ENCODE assay signal across 18 cellular contexts in genomic region chr6:22064558-22064957, GRCh38.
A peak's percentile ranks its signal among the peaks of the same experiment; 100 is the strongest.
DNase-seq lines count a peak whose midpoint lies in the region; ATAC-seq and TF ChIP-seq lines count a peak whose summit lies in the region.
"Had no signal": no experiment of that assay in that cellular context is flagged by ENCODE, and none has a peak within 500 bp of the region (broad histone marks: within the 10 kb centered on the region; RNA-seq: fewer than 3 reads in every experiment).

No MANE protein-coding gene starts in this region.

- H3K27me3 Mint-ChIP-seq in activated T-helper 2 cell treated with anti-CD3 and anti-CD28 coated beads, Interferon-gamma antibody, Interleukin-2, Interleukin-4, amounts not matched to agents 10 μg/mL and 5 μg/mL and 100 μg/mL, durations not matched to agents 14 hours and 24 hours and 36 hours (ENCODE audit: low read depth) = no peaks in the 10 kb centered on the region
- H3K27me3 Mint-ChIP-seq in immature natural killer cell (ENCODE audit: low read depth in 3 of 3) (peaks cover 4 to 7% (median 6%) of the 10 kb centered on the region in 3 donors), osteocyte (ENCODE audit: unreplicated experiment) (no peaks in the 10 kb centered on the region)

- no peak overlapping the region for H3K4me3 Mint-ChIP-seq in activated T-helper 2 cell treated with anti-CD3 and anti-CD28 coated beads, Interferon-gamma antibody, Interleukin-2, Interleukin-4, amounts not matched to agents 10 μg/mL and 5 μg/mL and 100 μg/mL, durations not matched to agents 14 hours and 24 hours and 36 hours (ENCODE audit: low read depth)
- no peak overlapping the region for H3K4me3 Mint-ChIP-seq in immature natural killer cell
- H3K4me3 Mint-ChIP-seq in osteocyte (ENCODE audit: unreplicated experiment) = no peak overlapping the region
- H3K4me3 Mint-ChIP-seq: B cell; CD4-positive, alpha-beta memory T cell; HFFc6 had no signal

- peak; percentile 20 for ATAC-seq in GM18502 (IDR thresholded peaks at IDR 0.05; ENCODE audit: poor library complexity, unreplicated experiment)
- peak; percentile 24 for ATAC-seq in GM19035 (IDR thresholded peaks at IDR 0.05; ENCODE audit: unreplicated experiment)
- peak; percentile 32 for ATAC-seq in HG02973 (IDR thresholded peaks at IDR 0.05; ENCODE audit: unreplicated experiment)
- ATAC-seq: K562, SK-N-SH treated with all-trans-retinoic acid at 6 μM for 48 hours had no signal

- peaks cover 15% of the 10 kb centered on the region for H3K36me3 Mint-ChIP-seq in activated T-helper 2 cell treated with anti-CD3 and anti-CD28 coated beads, Interferon-gamma antibody, Interleukin-2, Interleukin-4, amounts not matched to agents 10 μg/mL and 5 μg/mL and 100 μg/mL, durations not matched to agents 14 hours and 24 hours and 36 hours (ENCODE audit: low read depth)
- H3K36me3 Mint-ChIP-seq in immature natural killer cell = no peaks in the 10 kb centered on the region
- no peaks in the 10 kb centered on the region for H3K36me3 Mint-ChIP-seq in osteocyte (ENCODE audit: unreplicated experiment)
- H3K36me3 Mint-ChIP-seq: CD4-positive, alpha-beta memory T cell had no signal

- no peak for TF ChIP-seq CTCF in osteocyte (IDR thresholded peaks at IDR 0.05)

- intact Hi-C loops in activated T-helper 2 cell treated with anti-CD3 and anti-CD28 coated beads, Interferon-gamma antibody, Interleukin-2, Interleukin-4, amounts not matched to agents 10 μg/mL and 5 μg/mL and 100 μg/mL, durations not matched to agents 14 hours and 24 hours and 36 hours (cut with micrococcal nuclease) = loop anchor here (1.0 to 10.0 kb wide), 7 partner anchors 27 to 1860 kb away; no protein-coding TSS in a partner anchor

- H3K4me1 Mint-ChIP-seq in activated T-helper 2 cell treated with anti-CD3 and anti-CD28 coated beads, Interferon-gamma antibody, Interleukin-2, Interleukin-4, amounts not matched to agents 10 μg/mL and 5 μg/mL and 100 μg/mL, durations not matched to agents 14 hours and 24 hours and 36 hours (ENCODE audit: low read depth) = peaks cover 75% of the 10 kb centered on the region
- H3K4me1 Mint-ChIP-seq in immature natural killer cell = peaks cover 12 to 14% of the 10 kb centered on the region in 2 donors
- H3K4me1 Mint-ChIP-seq in osteocyte (ENCODE audit: unreplicated experiment) = peaks cover 25% of the 10 kb centered on the region

- peak overlapping the region; percentile 74 for H3K27ac Mint-ChIP-seq in activated T-helper 2 cell treated with anti-CD3 and anti-CD28 coated beads, Interferon-gamma antibody, Interleukin-2, Interleukin-4, amounts not matched to agents 10 μg/mL and 5 μg/mL and 100 μg/mL, durations not matched to agents 14 hours and 24 hours and 36 hours
- H3K27ac Mint-ChIP-seq in immature natural killer cell (no peak overlapping the region), osteocyte (ENCODE audit: unreplicated experiment) (no peak overlapping the region)
- H3K27ac Mint-ChIP-seq: B cell; CD4-positive, alpha-beta memory T cell; HFFc6 had no signal

- no peaks in the 10 kb centered on the region for H3K9me3 Mint-ChIP-seq in activated T-helper 2 cell treated with anti-CD3 and anti-CD28 coated beads, Interferon-gamma antibody, Interleukin-2, Interleukin-4, amounts not matched to agents 10 μg/mL and 5 μg/mL and 100 μg/mL, durations not matched to agents 14 hours and 24 hours and 36 hours
- H3K9me3 Mint-ChIP-seq in immature natural killer cell (peaks cover 0 to 7% (median 0%) of the 10 kb centered on the region in 6 donors), osteocyte (ENCODE audit: unreplicated experiment) (no peaks in the 10 kb centered on the region)
- H3K9me3 Mint-ChIP-seq: HFFc6 had no signal

- DNase-seq in activated T-helper 2 cell treated with anti-CD3 and anti-CD28 coated beads, Interferon-gamma antibody, Interleukin-2, Interleukin-4, amounts not matched to agents 10 μg/mL and 5 μg/mL and 100 μg/mL, durations not matched to agents 14 hours and 24 hours and 36 hours (ENCODE audit: low spot score) = no peak
- no peak for DNase-seq in midbrain (lab: John Stamatoyannopoulos, UW)
- DNase-seq in immature natural killer cell = no peak
- DNase-seq in osteocyte (ENCODE audit: extremely low spot score, unreplicated experiment) = no peak
- DNase-seq: CD4-positive, alpha-beta memory T cell; DMS79; HFFc6; MG63; NCI-H1092 treated with DMSO at 0.1 percent for 48 hours; NCI-H1694; NCI-H774; SHP77 had no signal
